Comparison of ENCODE assay signal across 1 cellular context in genomic region chr20:33668087-33668790, GRCh38.
TF ChIP-seq lines count a peak whose summit lies in the region.

No MANE protein-coding gene starts in this region.

TF ChIP-seq in HepG2, 621 proteins besides CTCF, POLR2A, EP300 and RAD21 (continued from another document and continues in another):
- TF ChIP-seq MYPOP (CRISPR knock-in tag; IDR thresholded peaks at IDR 0.05) (no peak), ZNF562 (CRISPR knock-in tag; IDR thresholded peaks at IDR 0.05; ENCODE audit: borderline replicate concordance) (no peak), FOXM1 (CRISPR knock-in tag; IDR thresholded peaks at IDR 0.05) (no peak), THAP8 (CRISPR knock-in tag; IDR thresholded peaks at IDR 0.05; ENCODE audit: borderline replicate concordance) (no peak; the same call in 1 of the 2 replicates), CSRNP1 (CRISPR knock-in tag; IDR thresholded peaks at IDR 0.05) (no peak), RAD51 (IDR thresholded peaks at IDR 0.05; ENCODE audit: borderline replicate concordance) (no peak), DRAP1 (CRISPR knock-in tag; IDR thresholded peaks at IDR 0.05) (no peak), ZNF543 (CRISPR knock-in tag; IDR thresholded peaks at IDR 0.05) (no peak), ZNF589 (CRISPR knock-in tag; conservative IDR thresholded peaks at IDR 0.05) (0 out of 2 replicates have a peak, but pooled peaks have one; percentile 29), TEF (CRISPR knock-in tag; IDR thresholded peaks at IDR 0.05) (no peak), ATF7-NPFF (CRISPR knock-in tag; IDR thresholded peaks at IDR 0.05; ENCODE audit: low read depth) (peak; percentile 12; the same call in 1 of the 2 replicates), CEBPG (CRISPR knock-in tag; IDR thresholded peaks at IDR 0.05) (0 out of 2 replicates have a peak, but pooled peaks have one; percentile 12), HNRNPH1 (optimal IDR thresholded peaks at IDR 0.05; ENCODE audit: low read depth, low read length) (no peak), HNRNPK (IDR thresholded peaks at IDR 0.05; ENCODE audit: low read depth, low read length, poor library complexity, severe bottlenecking) (peak; percentile 11), ZNF704 (CRISPR knock-in tag; IDR thresholded peaks at IDR 0.05; ENCODE audit: borderline replicate concordance) (no peak), RNF219 (CRISPR knock-in tag; IDR thresholded peaks at IDR 0.05) (no peak), ZBTB3 (CRISPR knock-in tag; IDR thresholded peaks at IDR 0.05; ENCODE audit: borderline replicate concordance, low read depth) (no peak), ARNT2 (CRISPR knock-in tag; IDR thresholded peaks at IDR 0.05; ENCODE audit: low read depth) (no peak), MXD3 (CRISPR knock-in tag; IDR thresholded peaks at IDR 0.05) (no peak), ZBTB38 (CRISPR knock-in tag; IDR thresholded peaks at IDR 0.05) (peak; percentile 100), IKZF5 (CRISPR knock-in tag; IDR thresholded peaks at IDR 0.05) (no peak), IRF9 (CRISPR knock-in tag; IDR thresholded peaks at IDR 0.05; ENCODE audit: borderline replicate concordance) (no peak), ARID5B (CRISPR knock-in tag; IDR thresholded peaks at IDR 0.05) (no peak), FOSL1 (CRISPR knock-in tag; IDR thresholded peaks at IDR 0.05; ENCODE audit: borderline replicate concordance) (no peak), GMEB1 (CRISPR knock-in tag; IDR thresholded peaks at IDR 0.05; ENCODE audit: borderline replicate concordance) (no peak), SKI (IDR thresholded peaks at IDR 0.05; ENCODE audit: partially characterized antibody) (peak; percentile 36), RARA (CRISPR knock-in tag; IDR thresholded peaks at IDR 0.05) (no peak), MAX (IDR thresholded peaks at IDR 0.05) (0 out of 2 replicates have a peak, but pooled peaks have one; percentile 2), FOSL2 (CRISPR knock-in tag; IDR thresholded peaks at IDR 0.05) (no peak), TMF1 (CRISPR knock-in tag; IDR thresholded peaks at IDR 0.05; ENCODE audit: low read depth) (no peak), FOXJ3 (CRISPR knock-in tag; IDR thresholded peaks at IDR 0.05; ENCODE audit: borderline replicate concordance) (no peak), ZNF230 (CRISPR knock-in tag; IDR thresholded peaks at IDR 0.05) (no peak), XRCC5 (optimal IDR thresholded peaks at IDR 0.05; ENCODE audit: low read length) (peak; percentile 62), SIX1 (CRISPR knock-in tag; IDR thresholded peaks at IDR 0.05; ENCODE audit: borderline replicate concordance) (no peak), ZNF251 (CRISPR knock-in tag; IDR thresholded peaks at IDR 0.05) (no peak), HMG20B (CRISPR knock-in tag; conservative IDR thresholded peaks at IDR 0.05) (no peak), SYNCRIP (IDR thresholded peaks at IDR 0.05; ENCODE audit: insufficient read depth, low read depth, low read length) (no peak), ZSCAN29 (CRISPR knock-in tag; conservative IDR thresholded peaks at IDR 0.05) (no peak), ZNF644 (CRISPR knock-in tag; IDR thresholded peaks at IDR 0.05; ENCODE audit: low read depth) (no peak), ZNF337 (CRISPR knock-in tag; IDR thresholded peaks at IDR 0.05; ENCODE audit: borderline replicate concordance, low read depth) (no peak), HOXD1 (CRISPR knock-in tag; IDR thresholded peaks at IDR 0.05) (no peak), MEIS2 (CRISPR knock-in tag; IDR thresholded peaks at IDR 0.05) (no peak), SALL1 (CRISPR knock-in tag; IDR thresholded peaks at IDR 0.05) (peak; percentile 38; the same call in 1 of the 2 replicates), ZNF441 (CRISPR knock-in tag; IDR thresholded peaks at IDR 0.05; ENCODE audit: borderline replicate concordance) (0 out of 2 replicates have a peak, but pooled peaks have one; percentile 48), ZBTB33 (CRISPR knock-in tag; IDR thresholded peaks at IDR 0.05) (no peak), HMG20A (CRISPR knock-in tag; IDR thresholded peaks at IDR 0.05; ENCODE audit: borderline replicate concordance) (no peak)
